ENCODE assay signal across 10 cellular contexts in the genomic region with DNA sequence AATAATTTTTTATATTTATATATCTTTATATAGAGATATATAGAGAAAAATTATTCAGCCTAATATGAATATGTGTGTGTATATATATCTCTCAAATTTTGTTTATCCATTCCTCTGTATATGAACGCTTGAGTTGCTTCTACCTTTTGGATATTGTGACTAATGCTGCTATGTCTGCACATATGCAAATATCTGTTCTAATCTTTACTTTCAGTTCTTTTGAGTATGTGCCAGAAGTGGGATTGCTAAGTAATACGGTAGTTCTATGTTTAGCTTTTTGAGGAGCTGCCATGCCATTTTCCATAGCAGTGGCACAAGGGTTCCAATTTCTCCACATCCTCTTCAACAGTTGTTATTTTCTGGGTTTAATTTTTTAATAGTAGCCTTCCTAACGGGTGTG.
DNase-seq lines count a peak whose midpoint lies in the region; ATAC-seq and TF ChIP-seq lines count a peak whose summit lies in the region.
"Had no signal": no experiment of that assay in that cellular context is flagged by ENCODE, and none has a peak within 500 bp of the region (broad histone marks: within the 10 kb centered on the region; RNA-seq: fewer than 3 reads in every experiment).

No MANE protein-coding gene starts in this region.

- no peak for TF ChIP-seq CTCF in GM13976 (IDR thresholded peaks at IDR 0.05; ENCODE audit: borderline replicate concordance, control extremely low read depth, extremely low read depth, insufficient read depth, missing control alignments)

- in situ Hi-C loops in GM13976 (cut with MboI; ENCODE audit: low sequenced_read_pairs, unreplicated experiment) = no loop called here

- ATAC-seq in GM19463 (IDR thresholded peaks at IDR 0.05; ENCODE audit: unreplicated experiment) = peak; percentile 71
- ATAC-seq in HG03135 (IDR thresholded peaks at IDR 0.05; ENCODE audit: unreplicated experiment) = peak; percentile 91
- no peak for ATAC-seq in Right ventricle myocardium inferior

- intact Hi-C loops in Right ventricle myocardium inferior (cut with DNase I) (no loop called here), posterior vena cava (cut with DNase I) (no loop called here)

- DNase-seq in GM13976 (ENCODE audit: low spot score) (peak; percentile 50), amniotic epithelial cell (ENCODE audit: low read depth) (peak; percentile 50), NOMO-1 (lab: John Stamatoyannopoulos, UW; ENCODE audit: unreplicated experiment in 2 of 2) (no peak), Right ventricle myocardium inferior (ENCODE audit: missing footprints) (no peak), posterior vena cava (ENCODE audit: low spot score) (no peak), globus pallidus (ENCODE audit: low spot score) (no peak)
- DNase-seq: cortex of kidney, MG63 had no signal

Comparison
In these comparisons a context has a peak if more than half of its experiments do, and no peak if none do; other contexts are left out.
1. DNase-seq: peak in GM13976 (single experiment) and amniotic epithelial cell (single experiment); none in NOMO-1 (0 of 2), Right ventricle myocardium inferior (single experiment), posterior vena cava (single experiment) and globus pallidus (single experiment).